13 cellular contexts compared by ENCODE assay signal in genomic region chrX:145817299-145817665, GRCh38. TPM values are rescaled to one million over a fixed set of nuclear protein-coding genes. Genes with fewer than 3 reads are reported as not detected.
DNase-seq lines count a peak whose midpoint lies in the region; ATAC-seq and TF ChIP-seq lines count a peak whose summit lies in the region.
"Had no signal": no experiment of that assay in that cellular context is flagged by ENCODE, and none has a peak within 500 bp of the region (broad histone marks: within the 10 kb centered on the region; RNA-seq: fewer than 3 reads in every experiment).

No MANE protein-coding gene starts in this region.

- DNase-seq in MG63 (peak; percentile 20), caudate nucleus (lab: John Stamatoyannopoulos, UW) (peak in 46 of 61 donors; percentile 5 to 82 (median 52)), left kidney (ENCODE audit: low read depth, low spot score) (peak; percentile 37), substantia nigra (lab: John Stamatoyannopoulos, UW) (peak in 43 of 49 donors; percentile 11 to 72 (median 42)), Caco-2 (no peak)
- DNase-seq: activated CD4-positive, alpha-beta T cell treated with anti-CD3 and anti-CD28 coated beads for 48 hours; activated naive CD4-positive, alpha-beta T cell treated with anti-CD3 and anti-CD28 coated beads, Interleukin-2, amount 50 U/mL, for 16 hours; Calu3; esophagus squamous epithelium; NCI-H226 had no signal

- no peaks in the 10 kb centered on the region for H3K4me1 ChIP-seq in Caco-2

- no peaks in the 10 kb centered on the region for H3K9me3 Mint-ChIP-seq in Caco-2 (ENCODE audit: unreplicated experiment)

- BruUV-seq in Caco-2 (replicated peaks; lab: Mats Ljungman, UMichigan) = no TSS peak

- H3K4me1 Mint-ChIP-seq in Caco-2 (ENCODE audit: low read depth, unreplicated experiment) = no peaks in the 10 kb centered on the region

- POLR2A ChIA-PET in Caco-2 (lab: Charles Lee) = no interaction called here

- H3K27ac ChIP-seq in caudate nucleus (ENCODE audit: low read depth, low read length) (peak overlapping the region; percentile 50), substantia nigra (ENCODE audit: low read depth, low read length, poor library complexity, severe bottlenecking) (peak overlapping the region; percentile 69)
- H3K27ac ChIP-seq: esophagus squamous epithelium, SK-N-MC had no signal

- no peaks in the 10 kb centered on the region for H3K27me3 Mint-ChIP-seq in Caco-2 (ENCODE audit: insufficient read depth, unreplicated experiment)

- no peaks in the 10 kb centered on the region for H3K36me3 ChIP-seq in MG63
- no peaks in the 10 kb centered on the region for H3K36me3 ChIP-seq in Caco-2 (ENCODE audit: control insufficient read depth, insufficient read depth, low read length)
- H3K36me3 ChIP-seq: esophagus squamous epithelium had no signal

- H3K36me3 Mint-ChIP-seq in Caco-2 (ENCODE audit: insufficient read depth, unreplicated experiment) = no peaks in the 10 kb centered on the region

- TF ChIP-seq CTCF in Caco-2 (IDR thresholded peaks at IDR 0.05; ENCODE audit: insufficient read depth in 1 of 2, low read depth in 1 of 2, low read length in 1 of 2, severe bottlenecking in 1 of 2, unreplicated experiment in 1 of 2) = no peak

- H3K4me3 Mint-ChIP-seq in Caco-2 (ENCODE audit: unreplicated experiment) = no peak overlapping the region

- peak overlapping the region; percentile 25 for H3K4me3 ChIP-seq in MG63
- no peak overlapping the region for H3K4me3 ChIP-seq in Caco-2 (ENCODE audit: low read depth, low read length)

- ATAC-seq in HG03565 (IDR thresholded peaks at IDR 0.05; ENCODE audit: unreplicated experiment) (no peak), HG02623 (IDR thresholded peaks at IDR 0.05; ENCODE audit: unreplicated experiment) (no peak)

- intact Hi-C loops in Caco-2 (cut with micrococcal nuclease; ENCODE audit: unreplicated experiment) = no loop called here

- H3K27ac Mint-ChIP-seq in Caco-2 (ENCODE audit: unreplicated experiment) = no peak overlapping the region

- H3K27me3 ChIP-seq in MG63 = 0 out of 2 replicates have a peak, but pooled peaks cover 2% of the 10 kb centered on the region
- no peaks in the 10 kb centered on the region for H3K27me3 ChIP-seq in Caco-2 (replicated peaks; ENCODE audit: control insufficient read depth, insufficient read depth, low read length)

- CTCF ChIA-PET in Caco-2 (lab: Charles Lee) = no interaction called here

- H3K9me3 ChIP-seq in MG63 = no peaks in the 10 kb centered on the region
- no peaks in the 10 kb centered on the region for H3K9me3 ChIP-seq in Caco-2
- H3K9me3 ChIP-seq: esophagus squamous epithelium had no signal

RNA-seq across cellular contexts. Expression of gene SLITRK2, which starts 0.3 kb away (rescaled TPM):
- 0.13 TPM in 1 of 2 replicates, not detected in the other for total RNA-seq in MG63 (2014; rRNA removed; shearing (Covaris generic); ENCODE audit: low replicate concordance)
- total RNA-seq in Caco-2 (2022) = not detected in 2 replicates
- total RNA-seq: Calu3 had no signal

Comparison
In these comparisons a context has a peak if more than half of its experiments do, and no peak if none do; other contexts are left out.
1. DNase-seq: peak in MG63 (single experiment), caudate nucleus (46 of 61), left kidney (single experiment) and substantia nigra (43 of 49); none in Caco-2 (0 of 2).